ENCODE assay signal across 19 cellular contexts in genomic region chr3:45366305-45366704, GRCh38.
"Had no signal": no experiment of that assay in that cellular context is flagged by ENCODE, and none has a peak within 500 bp of the region (broad histone marks: within the 10 kb centered on the region; RNA-seq: fewer than 3 reads in every experiment).

No MANE protein-coding gene starts in this region.

- H3K27me3 ChIP-seq: brain microvascular endothelial cell, right atrium auricular region, tibial nerve, uterus had no signal

- H3K27ac ChIP-seq: brain microvascular endothelial cell, coronary artery, prostate gland, right atrium auricular region, tibial nerve had no signal

- DNase-seq: activated B cell treated with CpG ODN at 0.5 μM for 24 hours; activated CD4-positive, alpha-beta T cell treated with anti-CD3 and anti-CD28 coated beads, Interleukin-2, amount 10 ng/mL, durations not matched to agents 24 days and 14 days; activated CD8-positive, alpha-beta T cell treated with anti-CD3 and anti-CD28 coated beads for 36 hours; activated naive CD4-positive, alpha-beta T cell; activated naive CD8-positive, alpha-beta T cell treated with anti-CD3 and anti-CD28 coated beads for 36 hours; activated T-cell treated with anti-CD3 and anti-CD28 coated beads, Interleukin-2, amount 50 U/mL, for 1 hour; amygdala; brain microvascular endothelial cell; mesenchymal stem cell; naive thymus-derived CD8-positive, alpha-beta T cell; stimulated activated CD4-positive, alpha-beta T cell treated with anti-CD3 and anti-CD28 coated beads, Interleukin-2, amount 100 ng/mL, for 24 hours; stimulated activated naive CD8-positive, alpha-beta T cell treated with anti-CD3 and anti-CD28 coated beads, Interleukin-15, Interleukin-2, amounts not matched to agents 100 U/mL and 50 U/mL, for 24 hours; T-helper 9 cell; uterus had no signal

- H3K4me3 ChIP-seq: coronary artery, prostate gland, right atrium auricular region, tibial nerve, uterus had no signal

- H3K4me1 ChIP-seq: prostate gland, right atrium auricular region, tibial nerve, uterus had no signal

- ATAC-seq: activated CD8-positive, alpha-beta T cell treated with anti-CD3 and anti-CD28 coated beads for 36 hours; activated T-helper 17 cell treated with anti-CD3 and anti-CD28 coated beads, Interleukin-2, amount 50 U/mL, for 72 hours; naive thymus-derived CD8-positive, alpha-beta T cell; stimulated activated naive CD8-positive, alpha-beta T cell treated with anti-CD3 and anti-CD28 coated beads, Interleukin-15, Interleukin-2, amounts not matched to agents 100 U/mL and 50 U/mL, for 24 hours had no signal

- H3K9me3 ChIP-seq: prostate gland, uterus had no signal

- H3K36me3 ChIP-seq: brain microvascular endothelial cell, prostate gland, right atrium auricular region, tibial nerve, uterus had no signal
